ENCODE assay signal across 8 cellular contexts in genomic region chr2:96116879-96117533, GRCh38. TPM values are rescaled to one million over a fixed set of nuclear protein-coding genes. Genes with fewer than 3 reads are reported as not detected.
DNase-seq lines count a peak whose midpoint lies in the region; ATAC-seq and TF ChIP-seq lines count a peak whose summit lies in the region.

No MANE protein-coding gene starts in this region.

- H3K27me3 ChIP-seq in Peyer's patch (no peaks in the 10 kb centered on the region), heart right ventricle (peaks cover 0 to 62% (median 28%) of the 10 kb centered on the region in 7 donors), prostate gland (replicated peaks; ENCODE audit: insufficient read depth) (no peaks in the 10 kb centered on the region)

- WGBS in heart right ventricle, 2 donors: 1 to 2% methylated on average over 57 to 62 of the region's 62 CpGs
- under 1% methylated on average over 34 of the region's 62 CpGs for WGBS in prostate gland

- H3K9me3 ChIP-seq in Peyer's patch: no peaks in the 10 kb centered on the region
- H3K9me3 ChIP-seq in heart right ventricle: no peaks in the 10 kb centered on the region
- no peaks in the 10 kb centered on the region for H3K9me3 ChIP-seq in prostate gland

- TF ChIP-seq POLR2A in Peyer's patch (IDR thresholded peaks at IDR 0.05): no peak
- no peak for TF ChIP-seq POLR2A in prostate gland (IDR thresholded peaks at IDR 0.05)

- TF ChIP-seq CTCF in AG10803 (conservative IDR thresholded peaks at IDR 0.05; ENCODE audit: low read length) (peak; percentile 25), Peyer's patch (IDR thresholded peaks at IDR 0.05) (peak; percentile 76 to 94 (median 90)), heart right ventricle (IDR thresholded peaks at IDR 0.05) (peak; percentile 67 to 98 (median 92)), prostate gland (IDR thresholded peaks at IDR 0.05) (peak; percentile 74 to 96 (median 86))

- DNase-seq in AG10803 (ENCODE audit: low read depth) (no peak), Peyer's patch (peak; percentile 36 to 77 (median 70)), heart right ventricle (peak; percentile 30 to 68), prostate gland (ENCODE audit: low spot score) (peak; percentile 16), MV-4-11 (lab: John Stamatoyannopoulos, UW) (no peak)
- DNase-seq in activated naive CD4-positive, alpha-beta T cell treated with Interleukin-2 at 50 U/mL for 16 hours: peak; percentile 63

- H3K36me3 ChIP-seq in Peyer's patch (no peaks in the 10 kb centered on the region), heart right ventricle (no peaks in the 10 kb centered on the region), prostate gland (no peaks in the 10 kb centered on the region)

- H3K4me1 ChIP-seq in Peyer's patch: peaks cover 0 to 16% (median 8%) of the 10 kb centered on the region in 4 donors
- H3K4me1 ChIP-seq in heart right ventricle: peaks cover 0 to 33% (median 12%) of the 10 kb centered on the region in 9 donors
- H3K4me1 ChIP-seq in prostate gland (replicated peaks): no peaks in the 10 kb centered on the region

- H3K4me3 ChIP-seq in AG10803 (ENCODE audit: low read length): no peak overlapping the region
- H3K4me3 ChIP-seq in Peyer's patch: peak overlapping the region; percentile 55 to 82 (median 77)
- H3K4me3 ChIP-seq in heart right ventricle: peak overlapping the region; percentile 29 to 78 (median 62)
- H3K4me3 ChIP-seq in prostate gland: peak overlapping the region; percentile 44 to 65

- intact Hi-C loops in heart right ventricle (cut with DNase I): loop anchor here in 7 of 10 donors (2.0 to 10.0 kb wide), 7 partner anchors 35 to 92 kb away; no protein-coding TSS in a partner anchor
- intact Hi-C loops in prostate gland (cut with DNase I): loop anchor here (2.0 kb wide), 1 partner anchor 124 kb away; no protein-coding TSS in a partner anchor

- ATAC-seq in GM18517 (IDR thresholded peaks at IDR 0.05; ENCODE audit: unreplicated experiment) (peak; percentile 61), HG03097 (IDR thresholded peaks at IDR 0.05; ENCODE audit: low FRiP score, unreplicated experiment) (peak; percentile 61), heart right ventricle (peak; percentile 68 to 93 (median 86))

- peak overlapping the region in 3 of 4 donors; percentile 33 to 75 (median 48) for H3K27ac ChIP-seq in Peyer's patch
- peak overlapping the region in 9 of 10 donors; percentile 23 to 83 (median 73) for H3K27ac ChIP-seq in heart right ventricle
- peak overlapping the region in 1 of 2 donors; percentile 59 for H3K27ac ChIP-seq in prostate gland

RNA-seq across cellular contexts. Expression of gene ADRA2B, which starts 0.6 kb away (rescaled TPM):
- total RNA-seq in Peyer's patch: under 1 TPM in 3 of 4 donors, not detected in 1; 0.28 to 0.67 (median 0.53) TPM
- 1 to 10 TPM; 1.5 to 7.3 (median 3.4) TPM for total RNA-seq in heart right ventricle
- 1 to 10 TPM; 1.9 to 5.2 TPM for polyA plus RNA-seq in heart right ventricle
- total RNA-seq in prostate gland: 1 to 10 TPM in 1 of 2 donors, under 1 TPM in 1; 0.23 to 5.0 TPM

RNA-seq across cellular contexts. Expression of gene ASTL, which starts 21.3 kb away (rescaled TPM):
- not detected for total RNA-seq in Peyer's patch
- not detected for total RNA-seq in heart right ventricle
- polyA plus RNA-seq in heart right ventricle: under 1 TPM in 1 of 2 donors, not detected in 1; 0.16 TPM
- total RNA-seq in prostate gland: under 1 TPM in 1 of 2 donors, not detected in 1; 0.57 TPM

RNA-seq across cellular contexts. Expression of gene DUSP2, which starts 28.2 kb away (rescaled TPM):
- total RNA-seq in Peyer's patch: 10 to 100 TPM in 1 of 4 donors, 1 to 10 TPM in 3; 2.7 to 28.1 (median 5.6) TPM
- total RNA-seq in heart right ventricle: 1 to 10 TPM in 9 of 10 donors, under 1 TPM in 1; 0.61 to 6.8 (median 2.5) TPM
- 10 to 100 TPM in 1 of 2 donors, 1 to 10 TPM in 1; 2.9 to 29.1 TPM for polyA plus RNA-seq in heart right ventricle
- total RNA-seq in prostate gland: 10 to 100 TPM in 1 of 2 donors, 1 to 10 TPM in 1; 5.2 to 45.7 TPM

Comparison
In these comparisons a context has a peak if more than half of its experiments do, and no peak if none do; other contexts are left out.
1. DNase-seq: peak in Peyer's patch (3 of 3), activated naive CD4-positive, alpha-beta T cell treated with Interleukin-2 at 50 U/mL for 16 hours (single experiment), heart right ventricle (2 of 2) and prostate gland (single experiment); none in AG10803 (single experiment) and MV-4-11 (single experiment).
2. CTCF ChIP-seq: peak in every context shown above with its lines; median percentile 92 in heart right ventricle; 90 in Peyer's patch; 86 in prostate gland; 25 in AG10803.
3. Peak in every context shown above with its lines, with median percentiles within 50 percentile points of each other: ATAC-seq.